8 cellular contexts compared by ENCODE assay signal in the genomic region with DNA sequence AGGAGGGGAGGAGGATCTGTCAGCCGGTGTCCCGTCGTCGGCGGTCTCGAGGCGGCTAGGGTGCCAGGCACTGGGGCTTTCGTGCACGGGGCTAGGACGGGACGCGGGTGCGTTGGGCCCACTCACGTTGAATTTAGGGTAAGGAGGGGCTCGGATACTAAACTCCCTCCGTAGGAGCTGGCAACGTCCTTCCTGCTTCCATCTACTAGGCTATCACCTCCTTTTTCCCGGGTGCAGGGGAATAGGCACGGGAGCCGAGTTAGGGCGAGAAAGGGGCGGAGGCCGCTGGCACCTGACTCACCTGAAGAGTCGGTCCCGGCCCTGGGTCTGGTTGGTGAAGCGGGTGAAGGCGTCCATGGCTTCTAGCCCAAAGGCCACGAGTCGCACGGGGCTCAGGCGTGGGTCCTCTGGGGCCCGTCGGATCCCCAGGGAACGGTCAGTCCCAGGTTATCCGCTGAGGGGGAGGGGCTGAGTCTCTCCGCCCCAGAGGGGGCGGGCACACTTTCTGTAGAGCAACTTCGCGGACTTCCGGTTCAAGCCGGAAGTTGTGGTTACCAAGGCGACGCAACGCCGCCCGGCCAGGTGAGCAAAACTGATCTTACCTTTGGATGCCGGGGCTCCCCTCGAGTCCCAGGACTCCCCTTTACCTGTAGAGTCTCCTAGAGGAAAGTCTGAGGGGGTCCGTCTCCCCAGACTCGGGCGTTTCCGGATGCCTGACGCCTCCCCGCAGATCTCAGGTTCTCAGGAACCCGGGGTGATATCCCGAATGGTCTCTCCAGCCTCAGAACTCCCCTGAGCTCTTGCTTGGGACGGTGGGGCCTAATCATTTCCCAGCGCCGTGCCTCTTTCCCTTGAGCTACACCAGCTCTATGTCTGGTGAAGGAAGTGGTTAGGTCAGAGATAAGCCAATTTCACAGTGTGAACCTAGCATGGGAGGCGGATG. TPM values are rescaled to one million over a fixed set of nuclear protein-coding genes. Genes with fewer than 3 reads are reported as not detected.
A peak's percentile ranks its signal among the peaks of the same experiment; 100 is the strongest.
DNase-seq lines count a peak whose midpoint lies in the region; ATAC-seq, FAIRE-seq and TF ChIP-seq lines count a peak whose summit lies in the region.

A gene with protein sequence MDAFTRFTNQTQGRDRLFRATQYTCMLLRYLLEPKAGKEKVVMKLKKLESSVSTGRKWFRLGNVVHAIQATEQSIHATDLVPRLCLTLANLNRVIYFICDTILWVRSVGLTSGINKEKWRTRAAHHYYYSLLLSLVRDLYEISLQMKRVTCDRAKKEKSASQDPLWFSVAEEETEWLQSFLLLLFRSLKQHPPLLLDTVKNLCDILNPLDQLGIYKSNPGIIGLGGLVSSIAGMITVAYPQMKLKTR (minus strand): TSS at position 479 of the 943 bp plus-strand sequence. CDS start 122 bp downstream, at position 357.
A gene (plus strand): TSS at position 536 of the 943 bp plus-strand sequence. CDS start 10,936 bp downstream, outside the sequence.

- peak within 1 kb of the TSS; percentile 100 for H2AFZ ChIP-seq in hepatocyte

- H3K4me3 ChIP-seq in GM12864 (ENCODE audit: low read depth, low read length) (peak within 1 kb of the TSS; percentile 90), hepatocyte (peak within 1 kb of the TSS; percentile 59)

- H4K20me1 ChIP-seq in hepatocyte (ENCODE audit: insufficient read depth, poor library complexity, severe bottlenecking): no peaks in the 10 kb centered on the region

- H3K27me3 ChIP-seq in hepatocyte: no peaks in the 10 kb centered on the region

- H3K4me2 ChIP-seq in hepatocyte: peak within 1 kb of the TSS; percentile 93

- no peak for TF ChIP-seq CTCF in GM12864 (IDR thresholded peaks at IDR 0.05; ENCODE audit: low read depth, low read length, missing control alignments)
- no peak for TF ChIP-seq CTCF in hepatocyte (IDR thresholded peaks at IDR 0.05; ENCODE audit: poor library complexity)

- peak; percentile 92 for ATAC-seq in HG02610 (IDR thresholded peaks at IDR 0.05; ENCODE audit: unreplicated experiment)

- H3K4me1 ChIP-seq in hepatocyte (ENCODE audit: insufficient read depth): peaks cover 7% of the 10 kb centered on the region

- H3K79me2 ChIP-seq in hepatocyte: peaks cover 11% of the 10 kb centered on the region

- no peaks in the 10 kb centered on the region for H3K36me3 ChIP-seq in hepatocyte (replicated peaks; ENCODE audit: insufficient read depth, low read depth)

- no peaks in the 10 kb centered on the region for H3K9me3 ChIP-seq in hepatocyte (ENCODE audit: low read depth)

- H3K27ac ChIP-seq in hepatocyte: peak within 1 kb of the TSS; percentile 35

- peak; percentile 60 for DNase-seq in GM12864 (ENCODE audit: low read depth)
- peak; percentile 60 for DNase-seq in NCI-H1092 treated with DMSO at 0.1 percent for 48 hours (lab: John Stamatoyannopoulos, UW)
- DNase-seq in T-helper 2 cell: peak; percentile 39 to 82 (median 62)
- DNase-seq in amygdala (lab: John Stamatoyannopoulos, UW): peak in 38 of 56 donors; percentile 5 to 74 (median 40)
- DNase-seq in hepatocyte (ENCODE audit: low spot score): peak; percentile 91
- peak; percentile 66 for DNase-seq in putamen (ENCODE audit: low spot score)
- DNase-seq in urothelium cell line (ENCODE audit: low spot score): peak; percentile 94

- 3% methylated on average over 53 of the region's 60 CpGs for WGBS in hepatocyte (ENCODE audit: low lambda C conversion rate, missing lambda C conversion rate)

- H3K9me2 ChIP-seq in hepatocyte (replicated peaks; ENCODE audit: insufficient read depth): no peaks in the 10 kb centered on the region

- FAIRE-seq in urothelium cell line (lab: Jason Lieb, UNC): peak; percentile 84

RNA-seq across cellular contexts. Expression of the first gene that starts in this region (rescaled TPM):
- 10.7 and 12.7 TPM in 2 replicates for total RNA-seq in hepatocyte
- polyA plus RNA-seq in hepatocyte: 7.6 and 10.0 TPM in 2 replicates

RNA-seq across cellular contexts. Expression of the second gene that starts in this region (rescaled TPM):
- 0.13 TPM in 1 of 2 replicates, not detected in the other for total RNA-seq in hepatocyte
- 0.57 TPM in 1 of 2 replicates, not detected in the other for polyA plus RNA-seq in hepatocyte

Comparison
In these comparisons a context has a peak if more than half of its experiments do, and no peak if none do; other contexts are left out.
1. Peak in every context shown above with its lines: DNase-seq, ATAC-seq, H3K4me3 ChIP-seq and H3K27ac ChIP-seq.
2. DNase-seq: peak in every context shown above with its lines; median percentile 94 in urothelium cell line; 91 in hepatocyte; 66 in putamen; 62 in T-helper 2 cell; 60 in GM12864; 60 in NCI-H1092 treated with DMSO at 0.1 percent for 48 hours; 40 in amygdala.